Comparison of ENCODE assay signal across 8 cellular contexts in the genomic region with DNA sequence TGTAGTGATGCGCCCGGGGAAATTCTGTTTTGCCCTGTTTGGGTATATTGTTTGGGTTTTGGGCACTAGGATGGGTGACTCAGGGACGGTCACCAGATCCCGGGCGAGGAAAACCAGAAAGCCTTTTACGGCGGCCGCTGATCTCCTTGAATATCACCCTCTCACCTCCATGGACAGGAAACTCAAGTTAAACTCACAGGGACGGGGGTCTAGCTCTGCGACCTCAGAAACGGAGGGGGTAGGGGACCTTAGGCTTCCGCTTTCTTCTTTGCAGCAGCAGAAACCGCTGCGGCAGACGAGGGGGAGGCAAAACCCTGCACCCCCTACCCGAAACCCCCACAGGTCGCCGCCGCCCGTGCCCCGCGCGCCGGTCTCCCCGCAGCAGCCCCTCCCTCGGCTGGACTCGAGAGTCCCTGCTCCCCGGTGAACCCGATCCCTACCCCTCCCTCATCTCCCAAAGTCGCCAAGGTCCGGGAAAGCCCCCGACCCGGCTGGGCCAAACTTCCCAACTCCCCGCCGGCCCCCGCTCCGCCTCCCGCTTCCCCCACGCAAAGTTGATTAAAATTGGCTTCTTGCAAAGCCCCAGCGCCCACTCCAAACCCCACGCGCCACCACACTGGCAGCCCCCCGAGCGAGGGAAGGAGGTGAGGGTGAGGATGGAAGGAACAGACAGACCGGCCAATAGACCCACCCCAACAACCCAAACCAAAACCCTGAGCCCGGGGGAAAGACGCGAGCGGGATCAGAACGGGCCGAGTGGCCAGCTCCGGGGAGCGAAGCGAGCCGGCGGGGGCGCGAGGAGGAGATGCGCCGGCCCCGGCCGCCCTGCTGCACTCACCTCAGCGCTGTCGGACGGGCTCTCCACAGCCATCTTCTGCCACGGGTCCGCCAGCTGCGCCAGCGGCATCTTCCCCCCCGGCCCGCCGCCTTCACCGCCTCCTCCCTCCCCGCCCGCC. TPM values are rescaled to one million over a fixed set of nuclear protein-coding genes. Genes with fewer than 3 reads are reported as not detected.
DNase-seq lines count a peak whose midpoint lies in the region; ATAC-seq and TF ChIP-seq lines count a peak whose summit lies in the region.

No MANE protein-coding gene starts in this region.

- H3K79me2 ChIP-seq in fibroblast of lung (ENCODE audit: control insufficient read depth, insufficient read depth, low read length): peaks cover 31% of the 10 kb centered on the region

- no peaks in the 10 kb centered on the region for H3K9me3 Mint-ChIP-seq in natural killer cell treated with Interleukin-12 subunit alpha and Interleukin-12 subunit beta and Interleukin-15 and Interleukin-18, amount 100 ng/mL, for 72 hours

- peaks cover 9% of the 10 kb centered on the region for H3K36me3 Mint-ChIP-seq in natural killer cell treated with Interleukin-12 subunit alpha and Interleukin-12 subunit beta and Interleukin-15 and Interleukin-18, amount 100 ng/mL, for 72 hours

- H3K27ac Mint-ChIP-seq in natural killer cell treated with Interleukin-12 subunit alpha and Interleukin-12 subunit beta and Interleukin-15 and Interleukin-18, amount 100 ng/mL, for 72 hours: peak overlapping the region; percentile 87 to 96

- H3K4me3 ChIP-seq in LNCaP clone FGC (ENCODE audit: low read depth, low read length) (peak overlapping the region; percentile 72), fibroblast of lung (replicated peaks in 1 of 4; ENCODE audit: control extremely low read depth in 1 of 4, insufficient read depth in 1 of 4, low read depth in 3 of 4, low read length in 4 of 4) (peak overlapping the region; percentile 38 to 81 (median 66))

- H3K4me2 ChIP-seq in fibroblast of lung (ENCODE audit: extremely low read depth, insufficient read depth, low read length): no peak overlapping the region

- H3K9ac ChIP-seq in fibroblast of lung (ENCODE audit: insufficient read depth, low read length): peak overlapping the region; percentile 80

- no peaks in the 10 kb centered on the region for H3K9me3 ChIP-seq in fibroblast of lung (ENCODE audit: control insufficient read depth, insufficient read depth, low read depth, low read length)

- peaks cover 2% of the 10 kb centered on the region for H3K4me1 ChIP-seq in fibroblast of lung (ENCODE audit: control insufficient read depth, extremely low read depth, insufficient read depth, low read length)

- DNase-seq in ELF-1 (ENCODE audit: low read depth, low spot score) (peak; percentile 54), LNCaP clone FGC (ENCODE audit: low read depth) (no peak), fibroblast of lung (ENCODE audit: low read depth in 2 of 2) (peak in 1 of 2 donors; percentile 17), GDM1 (lab: John Stamatoyannopoulos, UW) (no peak), NOMO-1 treated with dmso at 0.1 percent for 144 hours (lab: John Stamatoyannopoulos, UW; ENCODE audit: unreplicated experiment) (no peak)
- peak; percentile 65 for DNase-seq in activated CD8-positive, alpha-beta memory T cell treated with anti-CD3 and anti-CD28 coated beads, Interleukin-2, amount 50 U/mL, for 48 hours
- peak; percentile 61 for DNase-seq in natural killer cell treated with Interleukin-12 subunit alpha and Interleukin-12 subunit beta and Interleukin-15 and Interleukin-18, amount 100 ng/mL, for 72 hours (ENCODE audit: low spot score)

- TF ChIP-seq CTCF in LNCaP clone FGC (IDR thresholded peaks at IDR 0.05; ENCODE audit: control insufficient read depth, extremely low read depth, insufficient read depth): no peak
- TF ChIP-seq CTCF in fibroblast of lung (conservative IDR thresholded peaks at IDR 0.05 in 1 of 2, IDR thresholded peaks at IDR 0.05 in 1 of 2; ENCODE audit: low read depth in 1 of 2, low read length in 2 of 2): no peak

- no peaks in the 10 kb centered on the region for H3K27me3 ChIP-seq in fibroblast of lung (ENCODE audit: control insufficient read depth, insufficient read depth, low read length)

- no peak overlapping the region for H2AFZ ChIP-seq in fibroblast of lung (ENCODE audit: low read length)

- H3K4me3 Mint-ChIP-seq in natural killer cell treated with Interleukin-12 subunit alpha and Interleukin-12 subunit beta and Interleukin-15 and Interleukin-18, amount 100 ng/mL, for 72 hours: peak overlapping the region; percentile 89

- no peaks in the 10 kb centered on the region for H3K36me3 ChIP-seq in fibroblast of lung (ENCODE audit: control insufficient read depth, insufficient read depth, low read length)

- peaks cover 13 to 25% of the 10 kb centered on the region in 2 donors for H3K4me1 Mint-ChIP-seq in natural killer cell treated with Interleukin-12 subunit alpha and Interleukin-12 subunit beta and Interleukin-15 and Interleukin-18, amount 100 ng/mL, for 72 hours (ENCODE audit: low read depth in 2 of 2)

- no peaks in the 10 kb centered on the region for H4K20me1 ChIP-seq in fibroblast of lung (ENCODE audit: control insufficient read depth, extremely low read depth, insufficient read depth, low read length)

- no peaks in the 10 kb centered on the region for H3K27me3 Mint-ChIP-seq in natural killer cell treated with Interleukin-12 subunit alpha and Interleukin-12 subunit beta and Interleukin-15 and Interleukin-18, amount 100 ng/mL, for 72 hours

- H3K27ac ChIP-seq in fibroblast of lung (ENCODE audit: insufficient read depth, low read length): peak overlapping the region; percentile 89

- peak; percentile 4 for ATAC-seq in GM21786 (IDR thresholded peaks at IDR 0.05; ENCODE audit: unreplicated experiment)
- ATAC-seq in natural killer cell treated with Interleukin-12 subunit alpha and Interleukin-12 subunit beta and Interleukin-15 and Interleukin-18, amount 100 ng/mL, for 72 hours: peak; percentile 13 to 34

RNA-seq across cellular contexts. Expression of a gene that starts 0.7 kb away (rescaled TPM):
- 29.0 and 38.5 TPM in 2 replicates for total RNA-seq in fibroblast of lung
- polyA plus RNA-seq in fibroblast of lung: 50.2 TPM in 2 replicates
- 29.0 and 30.8 TPM in 2 replicates for polyA plus RNA-seq in fibroblast of lung (2012)
- 19.8 and 29.5 TPM in 2 replicates for polyA minus RNA-seq in fibroblast of lung (ENCODE audit: low replicate concordance)
- total RNA-seq in natural killer cell treated with Interleukin-12 subunit alpha and Interleukin-12 subunit beta and Interleukin-15 and Interleukin-18, amount 100 ng/mL, for 72 hours: 10 to 100 TPM; 64.5 to 82.4 TPM

Comparison
In these comparisons a context has a peak if more than half of its experiments do, and no peak if none do; other contexts are left out.
1. DNase-seq: peak in ELF-1 (single experiment), activated CD8-positive, alpha-beta memory T cell treated with anti-CD3 and anti-CD28 coated beads, Interleukin-2, amount 50 U/mL, for 48 hours (single experiment) and natural killer cell treated with Interleukin-12 subunit alpha and Interleukin-12 subunit beta and Interleukin-15 and Interleukin-18, amount 100 ng/mL, for 72 hours (single experiment); none in LNCaP clone FGC (single experiment), GDM1 (single experiment) and NOMO-1 treated with dmso at 0.1 percent for 144 hours (single experiment).